Comparison of ENCODE assay signal across 1 cellular context in genomic region chr6:144265061-144265357, GRCh38.
TF ChIP-seq lines count a peak whose summit lies in the region.

No MANE protein-coding gene starts in this region.

TF ChIP-seq in HCT116, 20 proteins besides CTCF, POLR2A, EP300 and RAD21 (continued from another document):
- TF ChIP-seq ELF1 (IDR thresholded peaks at IDR 0.05; ENCODE audit: borderline replicate concordance, low read depth): no peak
- no peak for TF ChIP-seq POLR2AphosphoS5 (IDR thresholded peaks at IDR 0.05; ENCODE audit: low read depth, low read length)
- TF ChIP-seq SIN3A (IDR thresholded peaks at IDR 0.05; ENCODE audit: low read depth): no peak
- no peak for TF ChIP-seq TCF7L2 (IDR thresholded peaks at IDR 0.05; ENCODE audit: borderline replicate concordance, extremely low read depth, insufficient read depth, insufficient read length)
- no peak for TF ChIP-seq JUND (IDR thresholded peaks at IDR 0.05)
- no peak for TF ChIP-seq CEBPB (IDR thresholded peaks at IDR 0.05; ENCODE audit: low read depth)
- TF ChIP-seq ZFX (IDR thresholded peaks at IDR 0.05): no peak
